22 cellular contexts compared by ENCODE assay signal in genomic region chr11:71214553-71215371, GRCh38. TPM values are rescaled to one million over a fixed set of nuclear protein-coding genes. Genes with fewer than 3 reads are reported as not detected.
A peak's percentile ranks its signal among the peaks of the same experiment; 100 is the strongest.
DNase-seq lines count a peak whose midpoint lies in the region; ATAC-seq, FAIRE-seq and TF ChIP-seq lines count a peak whose summit lies in the region.
"Had no signal": no experiment of that assay in that cellular context is flagged by ENCODE, and none has a peak within 500 bp of the region (broad histone marks: within the 10 kb centered on the region; RNA-seq: fewer than 3 reads in every experiment).

No MANE protein-coding gene starts in this region.

- BruUV-seq in HepG2 (replicated peaks; lab: Mats Ljungman, UMichigan) = no TSS peak

- H3K4me1 ChIP-seq in HepG2 (ENCODE audit: insufficient read depth, low read length) (peaks cover 19% of the 10 kb centered on the region), aorta (ENCODE audit: control insufficient read depth in 1 of 2, insufficient read depth in 2 of 2, low read length in 2 of 2) (no peaks in the 10 kb centered on the region)

- H3K36me3 Mint-ChIP-seq in natural killer cell treated with Interleukin-12 subunit alpha and Interleukin-12 subunit beta and Interleukin-15 and Interleukin-18, amount 100 ng/mL, for 72 hours = no peaks in the 10 kb centered on the region
- H3K36me3 Mint-ChIP-seq in natural killer cell = no peaks in the 10 kb centered on the region
- H3K36me3 Mint-ChIP-seq: CD14-positive monocyte had no signal

- H3K4me3 ChIP-seq in HepG2 (replicated peaks in 1 of 3; ENCODE audit: insufficient read depth in 1 of 3, low read depth in 2 of 3, low read length in 3 of 3) (no peak overlapping the region), aorta (ENCODE audit: low read length in 2 of 2) (no peak overlapping the region)

- no peak for TF ChIP-seq RAD21 in HepG2 (CRISPR knock-in tag; IDR thresholded peaks at IDR 0.05)

- H3K79me2 ChIP-seq in HepG2 (ENCODE audit: insufficient read depth, low read length) = peaks cover 76% of the 10 kb centered on the region

- no peak overlapping the region for H3K4me2 ChIP-seq in HepG2 (ENCODE audit: low read depth, low read length)

- TF ChIP-seq CTCF in natural killer cell (IDR thresholded peaks at IDR 0.05) (no peak), HepG2 (CRISPR knock-in tag; IDR thresholded peaks at IDR 0.05) (no peak)

- peaks cover 47% of the 10 kb centered on the region for H4K20me1 ChIP-seq in HepG2 (ENCODE audit: insufficient read depth, low read length)

- no peak overlapping the region for H3K4me3 Mint-ChIP-seq in natural killer cell treated with Interleukin-12 subunit alpha and Interleukin-12 subunit beta and Interleukin-15 and Interleukin-18, amount 100 ng/mL, for 72 hours
- H3K4me3 Mint-ChIP-seq in natural killer cell = no peak overlapping the region
- H3K4me3 Mint-ChIP-seq: B cell, CD14-positive monocyte, IgD-negative memory B cell had no signal

- intact Hi-C loops in natural killer cell (cut with micrococcal nuclease) (no loop called here), HepG2 (cut with micrococcal nuclease; ENCODE audit: unreplicated experiment) (no loop called here), sciatic nerve (cut with DNase I) (no loop called here), aorta (cut with DNase I) (no loop called here)

- H3K27ac Mint-ChIP-seq in natural killer cell treated with Interleukin-12 subunit alpha and Interleukin-12 subunit beta and Interleukin-15 and Interleukin-18, amount 100 ng/mL, for 72 hours = no peak overlapping the region
- no peak overlapping the region for H3K27ac Mint-ChIP-seq in natural killer cell
- H3K27ac Mint-ChIP-seq: B cell, CD14-positive monocyte, IgD-negative memory B cell had no signal

- no peak overlapping the region for H3K27ac ChIP-seq in HepG2 (ENCODE audit: extremely low read length, insufficient read depth, low read length)
- no peak overlapping the region for H3K27ac ChIP-seq in aorta (ENCODE audit: low read depth in 1 of 2, low read length in 2 of 2)
- H3K27ac ChIP-seq: RWPE1 had no signal

- no peak overlapping the region for H2AFZ ChIP-seq in HepG2 (ENCODE audit: low read length)

- no peak for FAIRE-seq in HepG2 (lab: Jason Lieb, UNC)
- FAIRE-seq: A204.1, GM12891, HTR-8/SVneo had no signal

- H3K27me3 Mint-ChIP-seq in natural killer cell treated with Interleukin-12 subunit alpha and Interleukin-12 subunit beta and Interleukin-15 and Interleukin-18, amount 100 ng/mL, for 72 hours = peaks cover 0 to 3% of the 10 kb centered on the region in 2 donors
- no peaks in the 10 kb centered on the region for H3K27me3 Mint-ChIP-seq in natural killer cell (ENCODE audit: low read depth in 2 of 2)

- DNase-seq in natural killer cell treated with Interleukin-12 subunit alpha and Interleukin-12 subunit beta and Interleukin-15 and Interleukin-18, amount 100 ng/mL, for 72 hours (ENCODE audit: low spot score) = peak; percentile 32
- DNase-seq in natural killer cell = no peak
- DNase-seq in HepG2 (ENCODE audit: low spot score) = no peak
- DNase-seq in sciatic nerve (ENCODE audit: low spot score) = peak; percentile 25
- DNase-seq in aorta = peak; percentile 17 to 55
- DNase-seq in HT-29 (ENCODE audit: low spot score) = no peak
- DNase-seq in T1000 (lab: John Stamatoyannopoulos, UW) = no peak
- DNase-seq: DMS79 treated with DMSO at 0.1 percent for 48 hours, GOT3, NCI-H1105, NCI-H2029 treated with DMSO at 0.1 percent for 48 hours, NCI-H226, NCI-H510A treated with DMSO at 0.1 percent for 48 hours, NCI-H748 treated with DMSO at 0.1 percent for 48 hours had no signal

- H3K9ac ChIP-seq in HepG2 (ENCODE audit: insufficient read depth, low read depth, low read length) = no peak overlapping the region

- peaks cover 20 to 54% of the 10 kb centered on the region in 2 experiments; a peak in 4 of 5 replicates for H3K36me3 ChIP-seq in HepG2 (replicated peaks in 1 of 2; ENCODE audit: control insufficient read depth in 1 of 2, insufficient read depth in 2 of 2, low read length in 2 of 2)
- H3K36me3 ChIP-seq in aorta (ENCODE audit: control insufficient read depth in 1 of 2, insufficient read depth in 2 of 2, low read length in 1 of 2) = no peaks in the 10 kb centered on the region

- POLR2A ChIA-PET in HepG2 (lab: Yijun Ruan, JAX) = no interaction called here

- no peaks in the 10 kb centered on the region for H3K9me3 ChIP-seq in HepG2 (ENCODE audit: low read length)
- H3K9me3 ChIP-seq in aorta (ENCODE audit: control insufficient read depth, low read length) = peaks cover 2% of the 10 kb centered on the region

- ATAC-seq in natural killer cell treated with Interleukin-12 subunit alpha and Interleukin-12 subunit beta and Interleukin-15 and Interleukin-18, amount 100 ng/mL, for 72 hours = peak in 1 of 2 donors; percentile 33
- ATAC-seq in natural killer cell (no peak), HepG2 (no peak), sciatic nerve (no peak), aorta (ENCODE audit: low FRiP score) (no peak), GM21367 (IDR thresholded peaks at IDR 0.05; ENCODE audit: unreplicated experiment) (no peak)

- WGBS in HepG2 (ENCODE audit: low lambda C conversion rate) = 94% methylated on average over 22 of the region's 23 CpGs
- 91 to 92% methylated on average over 23 of the region's 23 CpGs for WGBS in aorta, 2 donors

- no peaks in the 10 kb centered on the region for H3K4me1 Mint-ChIP-seq in natural killer cell treated with Interleukin-12 subunit alpha and Interleukin-12 subunit beta and Interleukin-15 and Interleukin-18, amount 100 ng/mL, for 72 hours (ENCODE audit: low read depth in 2 of 2)
- H3K4me1 Mint-ChIP-seq in natural killer cell = no peaks in the 10 kb centered on the region
- H3K4me1 Mint-ChIP-seq: B cell, CD14-positive monocyte had no signal

- H3K9me3 Mint-ChIP-seq in natural killer cell treated with Interleukin-12 subunit alpha and Interleukin-12 subunit beta and Interleukin-15 and Interleukin-18, amount 100 ng/mL, for 72 hours = no peaks in the 10 kb centered on the region
- no peaks in the 10 kb centered on the region for H3K9me3 Mint-ChIP-seq in natural killer cell

- H3K27me3 ChIP-seq in HepG2 (ENCODE audit: control insufficient read depth in 1 of 2, insufficient read depth in 2 of 2, low read length in 2 of 2) (no peaks in the 10 kb centered on the region), aorta (ENCODE audit: control insufficient read depth in 1 of 2, insufficient read depth in 2 of 2, low read length in 1 of 2) (no peaks in the 10 kb centered on the region)

- CTCF ChIA-PET in HepG2 (lab: Yijun Ruan, JAX; ENCODE audit: low intra/inter-chr PET ratio, low total read pairs) = no interaction called here

- no peak for TF ChIP-seq POLR2A in HepG2 (IDR thresholded peaks at IDR 0.05; ENCODE audit: insufficient read depth in 1 of 2, low read depth in 2 of 2, low read length in 2 of 2)

- TF ChIP-seq EP300 in HepG2 (IDR thresholded peaks at IDR 0.05; ENCODE audit: low read depth in 2 of 2, low read length in 2 of 2) (no peak), HepG2 (CRISPR knock-in tag; IDR thresholded peaks at IDR 0.05; ENCODE audit: borderline replicate concordance) (no peak)

- in situ Hi-C loops in HepG2 (cut with HindIII; ENCODE audit: extremely low pct_ligation_motif_present, low pct_unique_long_range_greater_than_20kb) = no loop called here

TF ChIP-seq in HepG2, 621 proteins besides CTCF, POLR2A, EP300 and RAD21 (continues in another document):
- TF ChIP-seq AGO2 (optimal IDR thresholded peaks at IDR 0.05; ENCODE audit: low read depth, low read length) (peak; percentile 41), ZNF256 (CRISPR knock-in tag; conservative IDR thresholded peaks at IDR 0.05) (no peak)

RNA-seq across cellular contexts. Expression of gene SHANK2, which starts 37.6 kb away (rescaled TPM):
- total RNA-seq in natural killer cell treated with Interleukin-12 subunit alpha and Interleukin-12 subunit beta and Interleukin-15 and Interleukin-18, amount 100 ng/mL, for 72 hours = under 1 TPM in 1 of 2 donors, not detected in 1; 0.11 TPM
- total RNA-seq in natural killer cell (1 to 10 TPM in 1 of 3 donors, not detected in 2; 4.9 TPM), HepG2 (2016; rRNA removed; fragmentation: Illumina TruSeq; extraction: Trizol) (10.2 and 10.5 TPM in 2 replicates), sciatic nerve (3.7 TPM), aorta (under 1 TPM; 0.16 to 0.93 TPM)
- 21.4 and 22.4 TPM in 2 replicates for total RNA-seq in HepG2 (2016; cell fraction: cytosol; rRNA removed; fragmentation: Illumina TruSeq; extraction: Trizol; ENCODE audit: low read depth)
- total RNA-seq in HepG2 (2016; cell fraction: insoluble cytoplasmic fraction; rRNA removed; fragmentation: Illumina TruSeq; extraction: Trizol) = 10.1 and 10.2 TPM in 2 replicates
- 14.0 and 14.5 TPM in 2 replicates for total RNA-seq in HepG2 (2016; cell fraction: membrane; rRNA removed; fragmentation: Illumina TruSeq; extraction: Trizol)
- total RNA-seq in HepG2 (2016; cell fraction: nucleus; rRNA removed; fragmentation: Illumina TruSeq; extraction: Trizol) = 30.8 and 38.1 TPM in 2 replicates
- polyA plus RNA-seq in HepG2 (2011; rRNA removed) (13.0 and 16.0 TPM in 2 replicates), aorta (1 to 10 TPM in 1 of 2 donors, not detected in 1; 4.8 TPM)
- 8.0 and 9.2 TPM in 2 replicates for polyA plus RNA-seq in HepG2 (2011; cell fraction: cytosol; rRNA removed)
- 60.2 and 68.0 TPM in 2 replicates for polyA plus RNA-seq in HepG2 (2011; cell fraction: nucleus; rRNA removed)
- 11.6 and 14.7 TPM in 2 replicates for polyA plus RNA-seq in HepG2 (2012)
- 1.2 and 1.3 TPM in 2 replicates for polyA plus RNA-seq in HepG2 (2016; cell fraction: cytosol; fragmentation: Illumina TruSeq; extraction: Trizol; ENCODE audit: low read depth)
- polyA plus RNA-seq in HepG2 (2016; cell fraction: insoluble cytoplasmic fraction; fragmentation: Illumina TruSeq; extraction: Trizol; ENCODE audit: low read depth) = 5.5 and 10.0 TPM in 2 replicates
- polyA plus RNA-seq in HepG2 (2016; cell fraction: membrane; fragmentation: Illumina TruSeq; extraction: Trizol; ENCODE audit: low read depth) = 2.4 and 3.2 TPM in 2 replicates
- 26.0 and 26.8 TPM in 2 replicates for polyA plus RNA-seq in HepG2 (2016; cell fraction: nucleus; fragmentation: Illumina TruSeq; extraction: Trizol; ENCODE audit: insufficient read depth, low read depth)
- 0.21 and 90.9 TPM in 2 replicates for polyA minus RNA-seq in HepG2 (2011; rRNA and poly(A)+ RNA removed; ENCODE audit: low replicate concordance)
- polyA minus RNA-seq in HepG2 (2011; cell fraction: cytosol; rRNA and poly(A)+ RNA removed) = 22.8 and 29.4 TPM in 2 replicates
- polyA minus RNA-seq in HepG2 (2011; cell fraction: nucleus; rRNA and poly(A)+ RNA removed) = 98.9 and 104 TPM in 2 replicates
- 2.5 and 5.4 TPM in 2 replicates for total RNA-seq in HT-29 (2014; rRNA removed; shearing (Covaris generic))
- polyA plus RNA-seq: CD14-positive monocyte, IgD-negative memory B cell had no signal

Comparison
In these comparisons a context has a peak if more than half of its experiments do, and no peak if none do; other contexts are left out.
1. DNase-seq: peak in natural killer cell treated with Interleukin-12 subunit alpha and Interleukin-12 subunit beta and Interleukin-15 and Interleukin-18, amount 100 ng/mL, for 72 hours (single experiment), sciatic nerve (single experiment) and aorta (2 of 2); none in natural killer cell (single experiment), HepG2 (single experiment), HT-29 (single experiment) and T1000 (single experiment).